In genomic region chr22:44526431-44527115, GRCh38 we compare ENCODE assay signal across 21 cellular contexts. TPM values are rescaled to one million over a fixed set of nuclear protein-coding genes. Genes with fewer than 3 reads are reported as not detected.
DNase-seq lines count a peak whose midpoint lies in the region; ATAC-seq, FAIRE-seq and TF ChIP-seq lines count a peak whose summit lies in the region.
"Had no signal": no experiment of that assay in that cellular context is flagged by ENCODE, and none has a peak within 500 bp of the region (broad histone marks: within the 10 kb centered on the region; RNA-seq: fewer than 3 reads in every experiment).

No MANE protein-coding gene starts in this region.

- peak; percentile 47 for ATAC-seq in Right ventricle myocardium inferior
- peak; percentile 58 for ATAC-seq in Right ventricle myocardium superior (ENCODE audit: poor library complexity)
- no peak for ATAC-seq in GM21526 (IDR thresholded peaks at IDR 0.05; ENCODE audit: low FRiP score, unreplicated experiment)
- no peak for ATAC-seq in GM21825 (IDR thresholded peaks at IDR 0.05; ENCODE audit: unreplicated experiment)
- ATAC-seq: activated naive CD4-positive, alpha-beta T cell treated with anti-CD3 and anti-CD28 coated beads, Interleukin-2, amount 50 U/mL, for 72 hours; activated T-cell treated with anti-CD3 and anti-CD28 coated beads, Interleukin-2, amount 50 U/mL, for 4 hours; naive thymus-derived CD8-positive, alpha-beta T cell had no signal

- no peak for DNase-seq in Right ventricle myocardium inferior (ENCODE audit: missing footprints)
- DNase-seq in left ventricle myocardium inferior: no peak
- peak; percentile 83 for DNase-seq in NCI-H345 (lab: John Stamatoyannopoulos, UW)
- no peak for DNase-seq in Right ventricle myocardium superior
- no peak for DNase-seq in activated naive CD4-positive, alpha-beta T cell (lab: John Stamatoyannopoulos, UW)
- DNase-seq in GM12891 (ENCODE audit: insufficient read length, low spot score): no peak
- DNase-seq: activated CD4-positive, alpha-beta T cell treated with anti-CD3 and anti-CD28 coated beads, Interleukin-2, amount 10 ng/mL, durations not matched to agents 24 days and 14 days; activated T-cell treated with anti-CD3 and anti-CD28 coated beads, Interleukin-2, amount 50 U/mL, for 4 hours; CD4-positive, CD25-positive, alpha-beta regulatory T cell; HCEC 1CT; mammary epithelial cell; MV-4-11; naive thymus-derived CD8-positive, alpha-beta T cell; PC-9; small intestine; stimulated activated CD4-positive, alpha-beta T cell treated with anti-CD3 and anti-CD28 coated beads, Interleukin-4, amount 100 ng/mL, for 1 hour; uterus had no signal

- intact Hi-C loops in Right ventricle myocardium inferior (cut with DNase I) (no loop called here), left ventricle myocardium inferior (cut with micrococcal nuclease) (no loop called here), Right ventricle myocardium superior (cut with DNase I) (no loop called here)

- no peaks in the 10 kb centered on the region for H3K27me3 ChIP-seq in left ventricle myocardium inferior (ENCODE audit: low read depth)
- H3K27me3 ChIP-seq: uterus had no signal

- peaks cover 5% of the 10 kb centered on the region for H3K4me1 ChIP-seq in left ventricle myocardium inferior

- no peak for TF ChIP-seq CTCF in left ventricle myocardium inferior (IDR thresholded peaks at IDR 0.05; ENCODE audit: borderline replicate concordance)

- H3K9me3 ChIP-seq in left ventricle myocardium inferior (replicated peaks): no peaks in the 10 kb centered on the region
- H3K9me3 ChIP-seq: uterus had no signal

- no peak for FAIRE-seq in GM12891 (lab: Jason Lieb, UNC)
- FAIRE-seq: small intestine, TTC549 had no signal

- no peak overlapping the region for H3K4me3 ChIP-seq in left ventricle myocardium inferior
- H3K4me3 ChIP-seq: PC-9, uterus had no signal

- H3K36me3 ChIP-seq in left ventricle myocardium inferior: no peaks in the 10 kb centered on the region
- H3K36me3 ChIP-seq: uterus had no signal

- TF ChIP-seq POLR2A in GM12891 (IDR thresholded peaks at IDR 0.05; ENCODE audit: low read depth, low read length): no peak

- no peak overlapping the region for H3K27ac ChIP-seq in left ventricle myocardium inferior (replicated peaks)
- H3K27ac ChIP-seq: PC-9, uterus had no signal

TF ChIP-seq in GM12891, 5 proteins besides CTCF, POLR2A, EP300 and RAD21:
- TF ChIP-seq POLR2AphosphoS5 (IDR thresholded peaks at IDR 0.05; ENCODE audit: low read depth, low read length) (no peak), POU2F2 (IDR thresholded peaks at IDR 0.05; ENCODE audit: low read depth, low read length) (no peak), TAF1 (IDR thresholded peaks at IDR 0.05; ENCODE audit: low read depth, low read length) (no peak)
TF ChIP-seq in GM12891: peak in this region for 0.

RNA-seq across cellular contexts. Expression of gene RTL6, which starts 28.5 kb away (rescaled TPM):
- total RNA-seq in Right ventricle myocardium inferior (26.2 TPM), left ventricle myocardium inferior (25.0 TPM), Right ventricle myocardium superior (23.5 TPM)
- 0.44 TPM for polyA plus RNA-seq in GM12891 (2012; ENCODE audit: low read depth, missing spikeins)

Comparison
In these comparisons a context has a peak if more than half of its experiments do, and no peak if none do; other contexts are left out.
1. ATAC-seq: peak in Right ventricle myocardium inferior (single experiment) and Right ventricle myocardium superior (single experiment); none in GM21526 (single experiment) and GM21825 (single experiment).